ENCODE assay signal across 19 cellular contexts in genomic region chr22:19998232-19998951, GRCh38. TPM values are rescaled to one million over a fixed set of nuclear protein-coding genes. Genes with fewer than 3 reads are reported as not detected.
A peak's percentile ranks its signal among the peaks of the same experiment; 100 is the strongest.
DNase-seq lines count a peak whose midpoint lies in the region; ATAC-seq and TF ChIP-seq lines count a peak whose summit lies in the region.
"Had no signal": no experiment of that assay in that cellular context is flagged by ENCODE, and none has a peak within 500 bp of the region (broad histone marks: within the 10 kb centered on the region; RNA-seq: fewer than 3 reads in every experiment).

No MANE protein-coding gene starts in this region.

- no peak overlapping the region for H3K4me3 Mint-ChIP-seq in activated CD4-positive, alpha-beta T cell treated with anti-CD3 and anti-CD28 coated beads, Interleukin-2, amount 10 ng/mL, durations not matched to agents 7 days and 5 days
- H3K4me3 Mint-ChIP-seq: activated naive CD4-positive, alpha-beta T cell treated with anti-CD3 and anti-CD28 coated beads for 36 hours had no signal

- peaks cover 5% of the 10 kb centered on the region for H3K9me3 Mint-ChIP-seq in activated CD4-positive, alpha-beta T cell treated with anti-CD3 and anti-CD28 coated beads, Interleukin-2, amount 10 ng/mL, durations not matched to agents 7 days and 5 days

- H3K27ac ChIP-seq in HUES64 (ENCODE audit: low read depth, low read length) (0 out of 2 replicates have a peak overlapping the region, but pooled peaks have one; percentile 23), body of pancreas (peak overlapping the region in 1 of 4 donors; percentile 30), layer of hippocampus (ENCODE audit: low read depth, low read length) (peak overlapping the region; percentile 57), spleen (peak overlapping the region in 7 of 8 donors; percentile 5 to 84 (median 58))
- H3K27ac ChIP-seq: C4-2B, HL-60, ovary, SJSA1, transverse colon had no signal

- CTCF ChIA-PET in activated CD4-positive, alpha-beta T cell treated with anti-CD3 and anti-CD28 coated beads, Interleukin-2, amount 10 ng/mL, durations not matched to agents 7 days and 5 days (lab: Charles Lee), result no interaction called here

- H3K9ac ChIP-seq in HUES64 (ENCODE audit: low read depth, low read length), result no peak overlapping the region

- TF ChIP-seq POLR2A in body of pancreas (IDR thresholded peaks at IDR 0.05), result no peak
- TF ChIP-seq POLR2A in spleen (IDR thresholded peaks at IDR 0.05), result no peak

- POLR2A ChIA-PET in activated CD4-positive, alpha-beta T cell treated with anti-CD3 and anti-CD28 coated beads, Interleukin-2, amount 10 ng/mL, durations not matched to agents 7 days and 5 days (lab: Charles Lee), result no interaction called here

- intact Hi-C loops in body of pancreas (cut with DNase I), result no loop called here
- intact Hi-C loops in spleen (cut with DNase I; ENCODE audit: low total_unique reads), result no loop called here

- no peaks in the 10 kb centered on the region for H3K4me1 Mint-ChIP-seq in activated CD4-positive, alpha-beta T cell treated with anti-CD3 and anti-CD28 coated beads, Interleukin-2, amount 10 ng/mL, durations not matched to agents 7 days and 5 days

- peaks cover 5% of the 10 kb centered on the region for H3K27me3 Mint-ChIP-seq in activated CD4-positive, alpha-beta T cell treated with anti-CD3 and anti-CD28 coated beads, Interleukin-2, amount 10 ng/mL, durations not matched to agents 7 days and 5 days

- no peak for TF ChIP-seq CTCF in body of pancreas (IDR thresholded peaks at IDR 0.05)
- no peak for TF ChIP-seq CTCF in spleen (IDR thresholded peaks at IDR 0.05 in 8 of 11, conservative IDR thresholded peaks at IDR 0.05 in 3 of 11)

- no peaks in the 10 kb centered on the region for H3K36me3 ChIP-seq in HUES64 (ENCODE audit: insufficient read depth, low read length)
- no peaks in the 10 kb centered on the region for H3K36me3 ChIP-seq in body of pancreas (replicated peaks in 1 of 2; ENCODE audit: insufficient read depth in 1 of 2, low read depth in 2 of 2)
- H3K36me3 ChIP-seq in spleen, result no peaks in the 10 kb centered on the region
- H3K36me3 ChIP-seq: ovary, SJSA1, transverse colon had no signal

- H3K27me3 ChIP-seq in HUES64 (ENCODE audit: insufficient read depth, low read length) (no peaks in the 10 kb centered on the region), body of pancreas (no peaks in the 10 kb centered on the region), layer of hippocampus (ENCODE audit: control insufficient read depth, insufficient read depth, low read length) (no peaks in the 10 kb centered on the region), spleen (replicated peaks in 1 of 7) (no peaks in the 10 kb centered on the region)
- H3K27me3 ChIP-seq: ovary, SJSA1, transverse colon had no signal

- peaks cover 3% of the 10 kb centered on the region for H3K36me3 Mint-ChIP-seq in activated CD4-positive, alpha-beta T cell treated with anti-CD3 and anti-CD28 coated beads, Interleukin-2, amount 10 ng/mL, durations not matched to agents 7 days and 5 days (ENCODE audit: low read depth)

- 62% methylated on average over 16 of the region's 16 CpGs for WGBS in HUES64
- WGBS in body of pancreas, 2 donors, result 73 to 92% methylated on average over 6 to 11 of the region's 16 CpGs
- WGBS in spleen, 5 donors, result 43 to 62% (median 57%) methylated on average over 14 to 16 of the region's 16 CpGs

- ATAC-seq in body of pancreas, result peak; percentile 25
- ATAC-seq in HG03097 (IDR thresholded peaks at IDR 0.05; ENCODE audit: low FRiP score, unreplicated experiment), result no peak

- H3K27ac Mint-ChIP-seq in activated CD4-positive, alpha-beta T cell treated with anti-CD3 and anti-CD28 coated beads, Interleukin-2, amount 10 ng/mL, durations not matched to agents 7 days and 5 days, result no peak overlapping the region
- H3K27ac Mint-ChIP-seq: activated naive CD4-positive, alpha-beta T cell treated with anti-CD3 and anti-CD28 coated beads for 36 hours had no signal

- no peaks in the 10 kb centered on the region for H3K9me3 ChIP-seq in HUES64 (ENCODE audit: insufficient read depth, low read depth, low read length)
- H3K9me3 ChIP-seq in body of pancreas, result no peaks in the 10 kb centered on the region
- peaks cover 1 to 14% (median 5%) of the 10 kb centered on the region in 8 donors for H3K9me3 ChIP-seq in spleen
- H3K9me3 ChIP-seq: ovary, SJSA1 had no signal

- H3K4me1 ChIP-seq in HUES64 (ENCODE audit: insufficient read depth, low read length), result peaks cover 19% of the 10 kb centered on the region
- no peaks in the 10 kb centered on the region for H3K4me1 ChIP-seq in body of pancreas
- H3K4me1 ChIP-seq in spleen, result peaks cover 0 to 55% (median 19%) of the 10 kb centered on the region in 6 donors
- H3K4me1 ChIP-seq: SJSA1, transverse colon had no signal

- no peak overlapping the region for H3K4me3 ChIP-seq in HUES64 (ENCODE audit: low read length)
- no peak overlapping the region for H3K4me3 ChIP-seq in body of pancreas
- no peak overlapping the region for H3K4me3 ChIP-seq in spleen
- H3K4me3 ChIP-seq: ovary, SJSA1, transverse colon had no signal

- DNase-seq in body of pancreas (peak in 2 of 4 donors; percentile 36 to 45), spleen (peak; percentile 58), superior temporal gyrus (ENCODE audit: extremely low spot score) (no peak), HuH-7 (ENCODE audit: low spot score) (no peak)
- no peak for DNase-seq in activated CD4-positive, alpha-beta T cell treated with anti-CD3 and anti-CD28 coated beads, Interleukin-2, amount 10 ng/mL, durations not matched to agents 7 days and 5 days
- DNase-seq: activated CD4-positive, alpha-beta T cell treated with anti-CD3 and anti-CD28 coated beads for 1 hour; activated naive CD4-positive, alpha-beta T cell treated with anti-CD3 and anti-CD28 coated beads for 36 hours; DMS79 treated with DMSO at 0.1 percent for 48 hours; islet precursor cell; NCI-H1436 treated with DMSO at 0.1 percent for 48 hours; small intestine; transverse colon had no signal

RNA-seq across cellular contexts. Expression of gene ARVCF, which starts 18.2 kb away (rescaled TPM):
- polyA plus RNA-seq in HUES64 (2013, experiment 1 of 2), result 34.8 TPM
- 33.9 TPM for polyA plus RNA-seq in HUES64 (2013, experiment 2 of 2)
- 100 to 1,000 TPM in 1 of 2 donors, 10 to 100 TPM in 1; 36.6 to 150 TPM for total RNA-seq in body of pancreas
- total RNA-seq in spleen, result 10 to 100 TPM; 18.1 to 96.7 (median 29.5) TPM
- polyA plus RNA-seq in spleen, result 10 to 100 TPM in 2 of 3 donors, 1 to 10 TPM in 1; 9.4 to 42.5 (median 10.4) TPM
- 1 to 10 TPM in 1 of 2 experiments, under 1 TPM in 1; 0.89 to 1.2 TPM for total RNA-seq in activated CD4-positive, alpha-beta T cell treated with anti-CD3 and anti-CD28 coated beads, Interleukin-2, amount 10 ng/mL, durations not matched to agents 7 days and 5 days

RNA-seq across cellular contexts. Expression of gene TANGO2, which starts 22.5 kb away (rescaled TPM):
- 7.2 TPM for polyA plus RNA-seq in HUES64 (2013, experiment 1 of 2)
- 6.3 TPM for polyA plus RNA-seq in HUES64 (2013, experiment 2 of 2)
- total RNA-seq in body of pancreas (10 to 100 TPM; 10.5 to 19.7 TPM), spleen (10 to 100 TPM; 35.9 to 72.2 (median 57.2) TPM)
- polyA plus RNA-seq in spleen, result 10 to 100 TPM; 18.7 to 30.9 (median 21.6) TPM
- 10 to 100 TPM; 36.7 to 39.7 TPM for total RNA-seq in activated CD4-positive, alpha-beta T cell treated with anti-CD3 and anti-CD28 coated beads, Interleukin-2, amount 10 ng/mL, durations not matched to agents 7 days and 5 days

RNA-seq across cellular contexts. Expression of gene TXNRD2, which starts 56.8 kb away (rescaled TPM):
- 12.2 TPM for polyA plus RNA-seq in HUES64 (2013, experiment 1 of 2)
- 12.3 TPM for polyA plus RNA-seq in HUES64 (2013, experiment 2 of 2)
- total RNA-seq in body of pancreas (10 to 100 TPM; 22.1 to 23.6 TPM), spleen (10 to 100 TPM; 21.6 to 44.8 (median 34.9) TPM)
- 10 to 100 TPM; 23.3 to 45.9 (median 45.0) TPM for polyA plus RNA-seq in spleen
- total RNA-seq in activated CD4-positive, alpha-beta T cell treated with anti-CD3 and anti-CD28 coated beads, Interleukin-2, amount 10 ng/mL, durations not matched to agents 7 days and 5 days, result 10 to 100 TPM; 19.3 to 21.9 TPM

RNA-seq across cellular contexts. Expression of gene COMT, which starts 56.8 kb away (rescaled TPM):
- 39.3 TPM for polyA plus RNA-seq in HUES64 (2013, experiment 1 of 2)
- polyA plus RNA-seq in HUES64 (2013, experiment 2 of 2), result 49.7 TPM
- 10 to 100 TPM; 85.6 to 98.2 TPM for total RNA-seq in body of pancreas
- 100 to 1,000 TPM in 5 of 7 donors, 10 to 100 TPM in 2; 86.4 to 216 (median 116) TPM for total RNA-seq in spleen
- polyA plus RNA-seq in spleen, result 10 to 100 TPM; 63.5 to 98.0 (median 86.1) TPM
- total RNA-seq in activated CD4-positive, alpha-beta T cell treated with anti-CD3 and anti-CD28 coated beads, Interleukin-2, amount 10 ng/mL, durations not matched to agents 7 days and 5 days, result 10 to 100 TPM; 71.8 to 74.8 TPM

Comparison
In these comparisons a context has a peak if more than half of its experiments do, and no peak if none do; other contexts are left out.
1. RNA of gene ARVCF, which starts 18.2 kb away (total RNA-seq): 36.6 to 150 TPM in body of pancreas and 18.1 to 96.7 TPM in spleen; 0.89 to 1.2 TPM in activated CD4-positive, alpha-beta T cell treated with anti-CD3 and anti-CD28 coated beads, Interleukin-2, amount 10 ng/mL, durations not matched to agents 7 days and 5 days; every median in the first group is over 4 times any median in the second.